ENCODE assay signal across 8 cellular contexts in the genomic region with DNA sequence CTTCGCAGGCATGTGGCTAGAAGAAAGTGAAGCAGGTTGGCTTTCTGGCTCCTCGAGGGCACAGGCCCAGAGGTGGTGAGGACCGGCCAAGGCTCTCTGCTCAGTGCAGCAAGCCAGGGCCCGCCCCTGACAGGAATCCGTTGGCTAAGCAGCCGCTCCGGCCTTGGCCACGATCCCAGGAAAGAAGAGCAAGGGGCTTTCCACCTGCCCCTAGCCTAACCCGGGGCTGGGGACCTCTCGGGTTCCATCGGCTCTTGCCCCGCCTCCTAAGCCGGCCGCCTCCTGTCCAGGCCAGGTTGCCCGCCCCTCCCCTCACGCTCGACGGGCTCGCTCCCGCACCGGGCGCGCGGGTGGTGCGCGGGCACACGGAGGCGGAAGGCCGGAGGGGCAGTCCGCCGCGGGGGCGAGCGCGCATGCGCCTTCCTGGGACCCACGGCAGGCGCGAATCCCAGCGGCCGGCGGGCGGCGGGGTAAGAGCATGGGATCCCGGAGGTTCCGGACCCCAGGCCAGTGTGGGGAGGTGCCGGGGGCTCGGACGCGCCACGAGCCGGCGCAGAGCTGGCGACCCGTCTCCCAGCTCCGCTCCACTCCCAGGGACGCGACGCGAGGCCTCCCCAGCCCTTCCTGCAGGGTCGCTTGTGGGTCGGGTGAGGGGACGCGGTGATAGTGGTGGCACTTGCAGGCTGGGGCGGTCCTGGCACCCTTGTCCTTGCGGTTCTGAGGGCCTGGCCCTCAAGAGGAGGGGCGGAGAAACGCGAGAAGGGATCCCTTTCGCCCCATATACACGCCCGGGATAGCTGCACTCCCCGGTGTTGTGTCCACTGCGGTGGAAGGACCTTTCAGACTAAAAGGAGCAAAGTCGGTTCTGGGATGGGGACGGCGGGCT. TPM values are rescaled to one million over a fixed set of nuclear protein-coding genes. Genes with fewer than 3 reads are reported as not detected.
DNase-seq lines count a peak whose midpoint lies in the region; ATAC-seq lines count a peak whose summit lies in the region.

A gene (plus strand): TSS at position 410 of the 886 bp plus-strand sequence. CDS start 3,351 bp downstream, outside the sequence.

- H3K4me1 ChIP-seq in effector memory CD4-positive, alpha-beta T cell (ENCODE audit: control insufficient read depth, insufficient read depth, low read length, poor library complexity, severe bottlenecking): peaks cover 4% of the 10 kb centered on the region

- H3K27me3 ChIP-seq in effector memory CD4-positive, alpha-beta T cell (replicated peaks; ENCODE audit: control insufficient read depth, insufficient read depth, low read length, poor library complexity, severe bottlenecking): no peaks in the 10 kb centered on the region

- DNase-seq in COLO829 (ENCODE audit: low spot score): peak; percentile 85
- peak; percentile 94 for DNase-seq in HT-29 (ENCODE audit: low spot score)
- peak; percentile 11 for DNase-seq in NK-92 (lab: John Stamatoyannopoulos, UW; ENCODE audit: unreplicated experiment)
- peak; percentile 75 to 84 (median 78) for DNase-seq in effector memory CD4-positive, alpha-beta T cell
- DNase-seq in medulla oblongata (ENCODE audit: extremely low spot score): peak; percentile 96
- peak; percentile 84 to 92 (median 86) for DNase-seq in stimulated activated CD4-positive, alpha-beta T cell treated with anti-CD3 and anti-CD28 coated beads, TNF-alpha, amount 100 ng/mL, for 48 hours (ENCODE audit: low read depth in 3 of 3)

- peak within 1 kb of the TSS; percentile 74 for H3K4me3 ChIP-seq in effector memory CD4-positive, alpha-beta T cell (ENCODE audit: insufficient read depth, low read depth, low read length, poor library complexity, severe bottlenecking)

- H3K36me3 ChIP-seq in effector memory CD4-positive, alpha-beta T cell (ENCODE audit: control insufficient read depth, insufficient read depth, low read length): peaks cover 4% of the 10 kb centered on the region

- POLR2A ChIA-PET in activated CD8-positive, alpha-beta memory T cell treated with anti-CD3 and anti-CD28 coated beads for 36 hours (lab: Charles Lee): interaction anchor here (0.6 to 0.7 kb wide), 3 partner anchors 8 to 156 kb away, joined by 3 read pairs; a partner anchor contains a TSS

- peak; percentile 92 for ATAC-seq in GM21360 (IDR thresholded peaks at IDR 0.05; ENCODE audit: unreplicated experiment)

- peak within 1 kb of the TSS; percentile 45 for H3K27ac ChIP-seq in effector memory CD4-positive, alpha-beta T cell (ENCODE audit: insufficient read depth, low read length, poor library complexity, severe bottlenecking)

- CTCF ChIA-PET in activated CD8-positive, alpha-beta memory T cell treated with anti-CD3 and anti-CD28 coated beads for 36 hours (lab: Charles Lee): interaction anchor here (0.9 kb wide), 1 partner anchor 125 kb away, joined by 3 read pairs; no protein-coding TSS in a partner anchor

- H3K9me3 ChIP-seq in effector memory CD4-positive, alpha-beta T cell (ENCODE audit: control insufficient read depth, low read length): no peaks in the 10 kb centered on the region

RNA-seq across cellular contexts. Expression of the gene that starts here (rescaled TPM):
- total RNA-seq in HT-29 (2014; rRNA removed; shearing (Covaris generic)): 4.5 and 5.4 TPM in 2 replicates
- 10 to 100 TPM; 21.0 to 22.6 TPM for total RNA-seq in activated CD8-positive, alpha-beta memory T cell treated with anti-CD3 and anti-CD28 coated beads for 36 hours

Comparison
In these comparisons a context has a peak if more than half of its experiments do, and no peak if none do; other contexts are left out.
1. Peak in every context shown above with its lines: DNase-seq, ATAC-seq, H3K4me3 ChIP-seq and H3K27ac ChIP-seq.
2. DNase-seq: peak in every context shown above with its lines; median percentile 96 in medulla oblongata; 94 in HT-29; 86 in stimulated activated CD4-positive, alpha-beta T cell treated with anti-CD3 and anti-CD28 coated beads, TNF-alpha, amount 100 ng/mL, for 48 hours; 85 in COLO829; 78 in effector memory CD4-positive, alpha-beta T cell; 11 in NK-92.